ENCODE assay signal across 25 cellular contexts in genomic region chr22:31143537-31143936, GRCh38. TPM values are rescaled to one million over a fixed set of nuclear protein-coding genes. Genes with fewer than 3 reads are reported as not detected.
DNase-seq lines count a peak whose midpoint lies in the region; ATAC-seq and TF ChIP-seq lines count a peak whose summit lies in the region.
"Had no signal": no experiment of that assay in that cellular context is flagged by ENCODE, and none has a peak within 500 bp of the region (broad histone marks: within the 10 kb centered on the region; RNA-seq: fewer than 3 reads in every experiment).

No MANE protein-coding gene starts in this region.

- intact Hi-C loops in breast epithelium (cut with DNase I; ENCODE audit: low total_unique reads), result no loop called here
- intact Hi-C loops in mammary epithelial cell (cut with micrococcal nuclease), result no loop called here
- intact Hi-C loops in thyroid gland (cut with DNase I), result loop anchor here (5.0 kb wide), 1 partner anchor 36 kb away; the partner anchor contains the start of gene SELENOM

- DNase-seq in breast epithelium (ENCODE audit: low spot score in 2 of 2) (peak in 1 of 2 donors; percentile 61), mammary epithelial cell (no peak), midbrain (lab: John Stamatoyannopoulos, UW) (peak; percentile 2), thyroid gland (peak; percentile 63 to 83)
- DNase-seq in activated naive CD4-positive, alpha-beta T cell treated with anti-CD3 and anti-CD28 coated beads, Interleukin-2, amount 10 ng/mL, durations not matched to agents 7 days and 5 days, result no peak
- no peak for DNase-seq in stimulated activated naive CD8-positive, alpha-beta T cell treated with anti-CD3 and anti-CD28 coated beads, Interleukin-15, Interleukin-2, amounts not matched to agents 100 U/mL and 50 U/mL, for 24 hours
- DNase-seq: activated CD4-positive, alpha-beta T cell treated with anti-CD3 and anti-CD28 coated beads, Interleukin-2, amount 10 ng/mL, durations not matched to agents 7 days and 5 days; activated naive CD8-positive, alpha-beta T cell treated with anti-CD3 and anti-CD28 coated beads for 36 hours; COR-L47; lower lobe of right lung; NCI-H1092; NCI-H2029 treated with DMSO at 0.1 percent for 48 hours; stimulated activated CD4-positive, alpha-beta T cell treated with anti-CD3 and anti-CD28 coated beads, Interleukin-2, amount 100 ng/mL, for 24 hours; stimulated activated naive CD4-positive, alpha-beta T cell treated with Interleukin-2 at 50 U/mL for 16 hours had no signal

- peak overlapping the region; percentile 41 for H3K27ac Mint-ChIP-seq in activated T-helper 17 cell treated with anti-CD3 and anti-CD28 coated beads, Interleukin-2, amount 50 U/mL, for 72 hours
- no peak overlapping the region for H3K27ac Mint-ChIP-seq in activated naive CD4-positive, alpha-beta T cell treated with anti-CD3 and anti-CD28 coated beads, Interleukin-2, amount 10 ng/mL, durations not matched to agents 7 days and 5 days
- H3K27ac Mint-ChIP-seq: activated CD4-positive, alpha-beta T cell treated with anti-CD3 and anti-CD28 coated beads, Interleukin-2, amount 10 ng/mL, durations not matched to agents 7 days and 5 days; activated naive CD8-positive, alpha-beta T cell treated with anti-CD3 and anti-CD28 coated beads for 36 hours had no signal

- H3K27ac ChIP-seq in breast epithelium, result peak overlapping the region; percentile 26 to 48
- no peak overlapping the region for H3K27ac ChIP-seq in mammary epithelial cell (ENCODE audit: insufficient read depth, low read depth, low read length)
- peak overlapping the region; percentile 3 to 32 (median 17) for H3K27ac ChIP-seq in thyroid gland
- H3K27ac ChIP-seq: foreskin keratinocyte, GM23248, lower lobe of right lung, pancreas, tibial nerve, VCaP had no signal

- in situ Hi-C loops in mammary epithelial cell (cut with MboI; ENCODE audit: low sequenced_read_pairs in 2 of 2), result no loop called here

- BruUV-seq in mammary epithelial cell (replicated peaks; lab: Mats Ljungman, UMichigan), result no TSS peak

- 72% methylated on average over 3 of the region's 3 CpGs for WGBS in mammary epithelial cell (ENCODE audit: low coverage, missing lambda C conversion rate)
- WGBS in thyroid gland, 2 donors, result 48 to 61% methylated on average over 1 to 3 of the region's 3 CpGs

- H3K4me3 Mint-ChIP-seq in activated T-helper 17 cell treated with anti-CD3 and anti-CD28 coated beads, Interleukin-2, amount 50 U/mL, for 72 hours, result no peak overlapping the region
- H3K4me3 Mint-ChIP-seq in activated naive CD4-positive, alpha-beta T cell treated with anti-CD3 and anti-CD28 coated beads, Interleukin-2, amount 10 ng/mL, durations not matched to agents 7 days and 5 days, result no peak overlapping the region
- H3K4me3 Mint-ChIP-seq: activated CD4-positive, alpha-beta T cell treated with anti-CD3 and anti-CD28 coated beads, Interleukin-2, amount 10 ng/mL, durations not matched to agents 7 days and 5 days; activated naive CD8-positive, alpha-beta T cell treated with anti-CD3 and anti-CD28 coated beads for 36 hours had no signal

- no peaks in the 10 kb centered on the region for H3K79me2 ChIP-seq in mammary epithelial cell (ENCODE audit: insufficient read depth, low read length)

- peaks cover 0 to 5% of the 10 kb centered on the region in 2 donors for H3K9me3 ChIP-seq in breast epithelium
- H3K9me3 ChIP-seq in mammary epithelial cell (replicated peaks; ENCODE audit: insufficient read depth, low read length), result peaks cover 9% of the 10 kb centered on the region
- no peaks in the 10 kb centered on the region for H3K9me3 ChIP-seq in thyroid gland
- H3K9me3 ChIP-seq: lower lobe of right lung, pancreas, tibial nerve had no signal

- no peak for TF ChIP-seq POLR2A in breast epithelium (IDR thresholded peaks at IDR 0.05)
- peak in 1 of 2 donors; percentile 22 for TF ChIP-seq POLR2A in thyroid gland (IDR thresholded peaks at IDR 0.05)

- H3K27me3 ChIP-seq in breast epithelium (no peaks in the 10 kb centered on the region), mammary epithelial cell (ENCODE audit: insufficient read depth, low read length) (no peaks in the 10 kb centered on the region), thyroid gland (no peaks in the 10 kb centered on the region)
- H3K27me3 ChIP-seq: dorsolateral prefrontal cortex, pancreas had no signal

- no peak overlapping the region for H3K4me2 ChIP-seq in mammary epithelial cell (ENCODE audit: insufficient read depth, low read depth, low read length)

- no peaks in the 10 kb centered on the region for H3K4me1 Mint-ChIP-seq in activated T-helper 17 cell treated with anti-CD3 and anti-CD28 coated beads, Interleukin-2, amount 50 U/mL, for 72 hours
- H3K4me1 Mint-ChIP-seq in activated naive CD4-positive, alpha-beta T cell treated with anti-CD3 and anti-CD28 coated beads, Interleukin-2, amount 10 ng/mL, durations not matched to agents 7 days and 5 days, result peaks cover 8% of the 10 kb centered on the region

- H3K9me3 Mint-ChIP-seq in activated T-helper 17 cell treated with anti-CD3 and anti-CD28 coated beads, Interleukin-2, amount 50 U/mL, for 72 hours, result no peaks in the 10 kb centered on the region
- H3K9me3 Mint-ChIP-seq in activated naive CD4-positive, alpha-beta T cell treated with anti-CD3 and anti-CD28 coated beads, Interleukin-2, amount 10 ng/mL, durations not matched to agents 7 days and 5 days, result peaks cover 8% of the 10 kb centered on the region

- H3K4me3 ChIP-seq in breast epithelium (no peak overlapping the region), mammary epithelial cell (replicated peaks in 1 of 3; ENCODE audit: insufficient read depth in 1 of 3, low read depth in 2 of 3, low read length in 3 of 3) (no peak overlapping the region), thyroid gland (replicated peaks in 1 of 3) (no peak overlapping the region)
- H3K4me3 ChIP-seq: dorsolateral prefrontal cortex, GM23248, lower lobe of right lung, pancreas, tibial nerve had no signal

- H3K9ac ChIP-seq in mammary epithelial cell (ENCODE audit: insufficient read depth, low read length), result no peak overlapping the region
- H3K9ac ChIP-seq: GM23248 had no signal

- H4K20me1 ChIP-seq in mammary epithelial cell (ENCODE audit: insufficient read depth, low read length), result no peaks in the 10 kb centered on the region

- peaks cover 0 to 4% of the 10 kb centered on the region in 2 donors for H3K4me1 ChIP-seq in breast epithelium
- H3K4me1 ChIP-seq in mammary epithelial cell (ENCODE audit: insufficient read depth, low read length), result peaks cover 7% of the 10 kb centered on the region
- H3K4me1 ChIP-seq in thyroid gland, result peaks cover 10 to 36% of the 10 kb centered on the region in 2 donors
- H3K4me1 ChIP-seq: pancreas had no signal

- H3K27me3 Mint-ChIP-seq in activated T-helper 17 cell treated with anti-CD3 and anti-CD28 coated beads, Interleukin-2, amount 50 U/mL, for 72 hours, result no peaks in the 10 kb centered on the region
- H3K27me3 Mint-ChIP-seq in activated naive CD4-positive, alpha-beta T cell treated with anti-CD3 and anti-CD28 coated beads, Interleukin-2, amount 10 ng/mL, durations not matched to agents 7 days and 5 days, result peaks cover 35% of the 10 kb centered on the region
- H3K27me3 Mint-ChIP-seq: activated naive CD8-positive, alpha-beta T cell treated with anti-CD3 and anti-CD28 coated beads for 36 hours had no signal

- H3K36me3 ChIP-seq in breast epithelium (no peaks in the 10 kb centered on the region), mammary epithelial cell (ENCODE audit: insufficient read depth, low read length) (no peaks in the 10 kb centered on the region), thyroid gland (no peaks in the 10 kb centered on the region)
- H3K36me3 ChIP-seq: lower lobe of right lung, pancreas, tibial nerve had no signal

- no peak for TF ChIP-seq CTCF in breast epithelium (IDR thresholded peaks at IDR 0.05)
- TF ChIP-seq CTCF in mammary epithelial cell (conservative IDR thresholded peaks at IDR 0.05 in 1 of 2, IDR thresholded peaks at IDR 0.05 in 1 of 2; ENCODE audit: extremely low read depth in 1 of 2, insufficient read depth in 1 of 2, low read depth in 1 of 2, low read length in 2 of 2), result no peak
- TF ChIP-seq CTCF in thyroid gland (IDR thresholded peaks at IDR 0.05), result no peak

- dilution Hi-C loops in mammary epithelial cell (cut with HindIII; ENCODE audit: low sequenced_read_pairs), result no loop called here

- CTCF ChIA-PET in mammary epithelial cell (lab: Charles Lee; ENCODE audit: low non-redundant PET), result interaction anchor here (0.6 kb wide), 1 partner anchor 36 kb away, joined by 5 read pairs; the partner anchor contains the start of gene SELENOM
- CTCF ChIA-PET in activated naive CD4-positive, alpha-beta T cell treated with anti-CD3 and anti-CD28 coated beads, Interleukin-2, amount 10 ng/mL, durations not matched to agents 7 days and 5 days (lab: Charles Lee), result interaction anchor here (1.5 kb wide), 1 partner anchor 36 kb away, joined by 8 read pairs; the partner anchor contains the start of gene SELENOM

- no peak for ATAC-seq in activated T-helper 17 cell treated with anti-CD3 and anti-CD28 coated beads, Interleukin-2, amount 50 U/mL, for 72 hours (replicated peaks)
- no peak for ATAC-seq in stimulated activated naive CD8-positive, alpha-beta T cell treated with anti-CD3 and anti-CD28 coated beads, Interleukin-15, Interleukin-2, amounts not matched to agents 100 U/mL and 50 U/mL, for 24 hours
- ATAC-seq in GM21717 (IDR thresholded peaks at IDR 0.05; ENCODE audit: unreplicated experiment), result no peak
- ATAC-seq: foreskin keratinocyte, lower lobe of right lung, pancreas had no signal

- no peaks in the 10 kb centered on the region for H3K36me3 Mint-ChIP-seq in activated T-helper 17 cell treated with anti-CD3 and anti-CD28 coated beads, Interleukin-2, amount 50 U/mL, for 72 hours (ENCODE audit: low read depth)
- H3K36me3 Mint-ChIP-seq in activated naive CD4-positive, alpha-beta T cell treated with anti-CD3 and anti-CD28 coated beads, Interleukin-2, amount 10 ng/mL, durations not matched to agents 7 days and 5 days, result no peaks in the 10 kb centered on the region
- H3K36me3 Mint-ChIP-seq: activated naive CD8-positive, alpha-beta T cell treated with anti-CD3 and anti-CD28 coated beads for 36 hours had no signal

- no peak overlapping the region for H2AFZ ChIP-seq in mammary epithelial cell (ENCODE audit: low read depth, low read length)
- H2AFZ ChIP-seq: GM23248 had no signal

RNA-seq across cellular contexts. Expression of gene PLA2G3, which starts 3.2 kb away (rescaled TPM):
- not detected for total RNA-seq in breast epithelium
- not detected for total RNA-seq in mammary epithelial cell
- not detected for polyA plus RNA-seq in mammary epithelial cell
- not detected for polyA minus RNA-seq in mammary epithelial cell
- total RNA-seq in activated T-helper 17 cell treated with anti-CD3 and anti-CD28 coated beads, Interleukin-2, amount 50 U/mL, for 72 hours, result not detected
- total RNA-seq in thyroid gland, result 1 to 10 TPM in 1 of 4 donors, under 1 TPM in 2, not detected in 1; 0.22 to 1.9 (median 0.83) TPM
- total RNA-seq: activated CD4-positive, alpha-beta T cell treated with anti-CD3 and anti-CD28 coated beads, Interleukin-2, amount 10 ng/mL, durations not matched to agents 7 days and 5 days; activated naive CD8-positive, alpha-beta T cell treated with anti-CD3 and anti-CD28 coated beads for 36 hours; astrocyte; epithelial cell of proximal tubule; GM23248; NCI-H460; pancreas; tibial nerve had no signal
- polyA plus RNA-seq: GM23248 had no signal

RNA-seq across cellular contexts. Expression of gene RNF185, which starts 16.4 kb away (rescaled TPM):
- total RNA-seq in breast epithelium (10 to 100 TPM; 32.8 to 42.6 (median 38.3) TPM), mammary epithelial cell (10 to 100 TPM; 29.2 to 47.3 TPM), thyroid gland (10 to 100 TPM; 56.0 to 63.1 (median 58.1) TPM)
- 26.3 TPM for polyA plus RNA-seq in mammary epithelial cell
- polyA minus RNA-seq in mammary epithelial cell, result 18.2 TPM
- 10 to 100 TPM; 19.3 to 24.6 TPM for total RNA-seq in activated T-helper 17 cell treated with anti-CD3 and anti-CD28 coated beads, Interleukin-2, amount 50 U/mL, for 72 hours

RNA-seq across cellular contexts. Expression of gene INPP5J, which starts 20.8 kb away (rescaled TPM):
- total RNA-seq in breast epithelium (10 to 100 TPM in 1 of 3 donors, 1 to 10 TPM in 1, not detected in 1; 7.5 to 15.2 TPM), mammary epithelial cell (1 to 10 TPM in 1 of 2 donors, under 1 TPM in 1; 0.50 to 2.7 TPM), thyroid gland (100 to 1,000 TPM; 180 to 665 (median 442) TPM)
- 0.37 TPM for polyA plus RNA-seq in mammary epithelial cell
- polyA minus RNA-seq in mammary epithelial cell, result 2.4 TPM
- total RNA-seq in activated T-helper 17 cell treated with anti-CD3 and anti-CD28 coated beads, Interleukin-2, amount 50 U/mL, for 72 hours, result under 1 TPM; 0.09 to 0.34 TPM
- total RNA-seq: activated CD4-positive, alpha-beta T cell treated with anti-CD3 and anti-CD28 coated beads, Interleukin-2, amount 10 ng/mL, durations not matched to agents 7 days and 5 days; GM23248 had no signal

RNA-seq across cellular contexts. Expression of gene SELENOM, which starts 36.2 kb away (rescaled TPM):
- total RNA-seq in breast epithelium, result 100 to 1,000 TPM; 297 to 485 (median 411) TPM
- total RNA-seq in mammary epithelial cell, result 10 to 100 TPM; 24.6 to 38.7 TPM
- polyA plus RNA-seq in mammary epithelial cell, result 21.8 TPM
- polyA minus RNA-seq in mammary epithelial cell, result 4.7 TPM
- 10 to 100 TPM in 1 of 2 donors, 1 to 10 TPM in 1; 4.5 to 20.4 TPM for total RNA-seq in activated T-helper 17 cell treated with anti-CD3 and anti-CD28 coated beads, Interleukin-2, amount 50 U/mL, for 72 hours
- 100 to 1,000 TPM; 208 to 501 (median 314) TPM for total RNA-seq in thyroid gland

Comparison
In these comparisons a context has a peak if more than half of its experiments do, and no peak if none do; other contexts are left out.
1. DNase-seq: peak in midbrain (single experiment) and thyroid gland (2 of 2); none in mammary epithelial cell (single experiment), activated naive CD4-positive, alpha-beta T cell treated with anti-CD3 and anti-CD28 coated beads, Interleukin-2, amount 10 ng/mL, durations not matched to agents 7 days and 5 days (single experiment) and stimulated activated naive CD8-positive, alpha-beta T cell treated with anti-CD3 and anti-CD28 coated beads, Interleukin-15, Interleukin-2, amounts not matched to agents 100 U/mL and 50 U/mL, for 24 hours (single experiment).
2. RNA of gene INPP5J, which starts 20.8 kb away (total RNA-seq): 180 to 665 TPM in thyroid gland; 7.5 to 15.2 TPM in breast epithelium, 0.50 to 2.7 TPM in mammary epithelial cell and 0.09 to 0.34 TPM in activated T-helper 17 cell treated with anti-CD3 and anti-CD28 coated beads, Interleukin-2, amount 50 U/mL, for 72 hours; every median in the first group is over 10 times any median in the second.